ENCODE assay signal across 8 cellular contexts in genomic region chr19:19540707-19541515, GRCh38. TPM values are rescaled to one million over a fixed set of nuclear protein-coding genes. Genes with fewer than 3 reads are reported as not detected.
DNase-seq lines count a peak whose midpoint lies in the region; ATAC-seq, FAIRE-seq and TF ChIP-seq lines count a peak whose summit lies in the region.

No MANE protein-coding gene starts in this region.

- CTCF ChIA-PET in A549 (lab: Yijun Ruan, JAX), result interaction anchor here (0.6 kb wide), 1 partner anchor 8 kb away, joined by 5 read pairs; no protein-coding TSS in a partner anchor
- CTCF ChIA-PET in T-cell (lab: Charles Lee), result interaction anchor here in 1 of 2 donors (0.6 to 0.7 kb wide), 2 partner anchors 9 to 13 kb away, joined by 5 to 6 read pairs; no protein-coding TSS in a partner anchor

- H3K9me3 Mint-ChIP-seq in T-cell, result no peaks in the 10 kb centered on the region

- peak; percentile 53 to 79; a peak in 5 of 6 replicates for ATAC-seq in A549
- ATAC-seq in GM21619 (IDR thresholded peaks at IDR 0.05; ENCODE audit: unreplicated experiment), result peak; percentile 62
- ATAC-seq in T-cell (replicated peaks in 1 of 4), result peak; percentile 75 to 82 (median 78)
- ATAC-seq in left lung, result peak; percentile 33
- no peak for ATAC-seq in HG03439 (IDR thresholded peaks at IDR 0.05; ENCODE audit: unreplicated experiment)

- DNase-seq in A549 (ENCODE audit: low read depth in 1 of 2, low spot score in 1 of 2), result peak in 1 of 2 experiments; percentile 45
- DNase-seq in T-cell, result peak; percentile 38 to 78 (median 68)
- no peak for DNase-seq in ascending aorta (ENCODE audit: low spot score in 2 of 2)
- no peak for DNase-seq in left lung
- peak; percentile 53 for DNase-seq in stimulated activated CD8-positive, alpha-beta memory T cell treated with anti-CD3 and anti-CD28 coated beads, Interleukin-4, amount 100 ng/mL, for 24 hours (ENCODE audit: low read depth)
- DNase-seq in adrenal gland, result no peak

- H3K4me2 ChIP-seq in A549, result peak overlapping the region; percentile 14; the same call in 1 of the 3 replicates

- POLR2A ChIA-PET in A549 (lab: Yijun Ruan, JAX) (no interaction called here), T-cell (lab: Charles Lee) (no interaction called here)

- 47% methylated on average over 21 of the region's 45 CpGs for WGBS in A549 (ENCODE audit: missing lambda C conversion rate)
- 1 to 10% (median 6%) methylated on average over 15 to 45 of the region's 45 CpGs for WGBS in adrenal gland, 4 donors

- FAIRE-seq in A549 (lab: Jason Lieb, UNC), result no peak

- peaks cover 24 to 43% (median 31%) of the 10 kb centered on the region in 3 donors for H3K4me1 Mint-ChIP-seq in T-cell

- H3K4me3 Mint-ChIP-seq in T-cell, result peak overlapping the region; percentile 62 to 78 (median 71)

- H3K27ac ChIP-seq in A549 (no peak overlapping the region), ascending aorta (no peak overlapping the region), left lung (no peak overlapping the region), adrenal gland (no peak overlapping the region)

- TF ChIP-seq EP300 in A549 (IDR thresholded peaks at IDR 0.05), result no peak

- TF ChIP-seq POLR2A in A549 (IDR thresholded peaks at IDR 0.05; ENCODE audit: low read length) (no peak), adrenal gland (IDR thresholded peaks at IDR 0.05) (no peak)

- H3K4me3 ChIP-seq in A549, result no peak overlapping the region
- peak overlapping the region; percentile 9 to 18 for H3K4me3 ChIP-seq in ascending aorta
- H3K4me3 ChIP-seq in left lung, result peak overlapping the region in 1 of 2 donors; percentile 34
- H3K4me3 ChIP-seq in adrenal gland, result peak overlapping the region in 1 of 4 donors; percentile 19

- H3K9me3 ChIP-seq in A549 (no peaks in the 10 kb centered on the region), ascending aorta (no peaks in the 10 kb centered on the region), left lung (no peaks in the 10 kb centered on the region), adrenal gland (replicated peaks in 1 of 3) (no peaks in the 10 kb centered on the region)

- peaks cover 0 to 14% of the 10 kb centered on the region in 2 donors for H3K27me3 Mint-ChIP-seq in T-cell

- TF ChIP-seq CTCF in A549 (IDR thresholded peaks at IDR 0.05) (no peak), ascending aorta (IDR thresholded peaks at IDR 0.05) (no peak), left lung (IDR thresholded peaks at IDR 0.05) (no peak), adrenal gland (IDR thresholded peaks at IDR 0.05) (no peak)

- H3K4me1 ChIP-seq in A549 (no peaks in the 10 kb centered on the region), ascending aorta (peaks cover 6 to 12% of the 10 kb centered on the region in 2 donors), left lung (peaks cover 16 to 39% of the 10 kb centered on the region in 2 donors), adrenal gland (replicated peaks in 1 of 2) (peaks cover 4 to 19% of the 10 kb centered on the region in 2 donors)

- H3K27me3 ChIP-seq in ascending aorta (peaks cover 13% of the 10 kb centered on the region), left lung (peaks cover 33 to 94% of the 10 kb centered on the region in 2 donors), adrenal gland (peaks cover 51% of the 10 kb centered on the region)

- H3K36me3 ChIP-seq in ascending aorta (no peaks in the 10 kb centered on the region), left lung (no peaks in the 10 kb centered on the region), adrenal gland (replicated peaks in 1 of 2) (no peaks in the 10 kb centered on the region)

- no peak overlapping the region for H3K27ac Mint-ChIP-seq in T-cell

- H3K36me3 Mint-ChIP-seq in T-cell, result no peaks in the 10 kb centered on the region

- intact Hi-C loops in ascending aorta (cut with DNase I), result no loop called here
- intact Hi-C loops in left lung (cut with DNase I), result no loop called here
- intact Hi-C loops in adrenal gland (cut with DNase I), result no loop called here

- TF ChIP-seq RAD21 in A549 (conservative IDR thresholded peaks at IDR 0.05 in 1 of 2, IDR thresholded peaks at IDR 0.05 in 1 of 2), result no peak

TF ChIP-seq in A549, 52 proteins besides CTCF, POLR2A, EP300 and RAD21 (continues in another document):
- TF ChIP-seq TFCP2L1 (CRISPR knock-in tag; IDR thresholded peaks at IDR 0.05) (no peak), HOXB13 (CRISPR knock-in tag; IDR thresholded peaks at IDR 0.05; ENCODE audit: low read depth) (no peak), FOXS1 (CRISPR knock-in tag; IDR thresholded peaks at IDR 0.05) (no peak), ESRRA (IDR thresholded peaks at IDR 0.05; ENCODE audit: borderline replicate concordance, low read length) (no peak), CEBPB (IDR thresholded peaks at IDR 0.05) (no peak), ZC3H11A (IDR thresholded peaks at IDR 0.05) (no peak), TP53 (CRISPR knock-in tag; IDR thresholded peaks at IDR 0.05) (no peak), USF2 (IDR thresholded peaks at IDR 0.05) (no peak), E2F6 (IDR thresholded peaks at IDR 0.05; ENCODE audit: borderline replicate concordance, low read depth) (no peak), MAZ (IDR thresholded peaks at IDR 0.05; ENCODE audit: borderline replicate concordance, low read depth, low read length) (no peak), JUNB (IDR thresholded peaks at IDR 0.05) (no peak)

RNA-seq across cellular contexts. Expression of gene CILP2, which starts 2.8 kb away (rescaled TPM):
- polyA plus RNA-seq in A549 (2011; rRNA removed) (0.15 and 0.17 TPM in 2 replicates), A549 (2017; fragmentation: RNase III; extraction: RNeasy Plus Mini Kit Qiagen cat#74134 plus additional on column Dnase treatment) (0.15 to 0.17 TPM (median 0.17 TPM) in 3 replicates), adrenal gland (under 1 TPM in 2 of 3 donors, not detected in 1; 0.13 to 0.24 TPM)
- polyA plus RNA-seq in A549 (2012; cell fraction: cytosol; rRNA removed), result 0.15 and 0.22 TPM in 2 replicates
- 1.6 and 1.9 TPM in 2 replicates for polyA plus RNA-seq in A549 (2012; cell fraction: nucleus; rRNA removed)
- 0.05 TPM in 1 of 2 replicates, not detected in the other for polyA minus RNA-seq in A549 (2011; rRNA and poly(A)+ RNA removed)
- total RNA-seq in T-cell (1 to 10 TPM in 1 of 5 donors, under 1 TPM in 4; 0.23 to 1.3 (median 0.41) TPM), ascending aorta (not detected), left lung (10 to 100 TPM in 1 of 2 donors, under 1 TPM in 1; 0.31 to 17.8 TPM), adrenal gland (under 1 TPM in 1 of 8 donors, not detected in 7; 0.43 TPM)

RNA-seq across cellular contexts. Expression of gene YJEFN3, which starts 12.2 kb away (rescaled TPM):
- polyA plus RNA-seq in A549 (2011; rRNA removed), result 2.3 and 3.2 TPM in 2 replicates
- polyA plus RNA-seq in A549 (2012; cell fraction: cytosol; rRNA removed), result 4.6 and 5.2 TPM in 2 replicates
- 75.3 and 89.7 TPM in 2 replicates for polyA plus RNA-seq in A549 (2012; cell fraction: nucleus; rRNA removed)
- 7.2 to 8.4 TPM (median 7.5 TPM) in 3 replicates for polyA plus RNA-seq in A549 (2017; fragmentation: RNase III; extraction: RNeasy Plus Mini Kit Qiagen cat#74134 plus additional on column Dnase treatment)
- 1.3 and 1.5 TPM in 2 replicates for polyA minus RNA-seq in A549 (2011; rRNA and poly(A)+ RNA removed)
- total RNA-seq in T-cell, result 10 to 100 TPM in 3 of 5 donors, 1 to 10 TPM in 2; 5.4 to 14.2 (median 12.5) TPM
- 3.5 TPM for total RNA-seq in ascending aorta
- total RNA-seq in left lung, result 1 to 10 TPM; 2.7 to 3.5 TPM
- total RNA-seq in adrenal gland, result 1 to 10 TPM in 5 of 8 donors, under 1 TPM in 3; 0.36 to 5.7 (median 1.3) TPM
- 10 to 100 TPM in 1 of 3 donors, 1 to 10 TPM in 1, under 1 TPM in 1; 0.77 to 30.2 (median 6.1) TPM for polyA plus RNA-seq in adrenal gland

RNA-seq across cellular contexts. Expression of gene NDUFA13, which starts 24.9 kb away (rescaled TPM):
- polyA plus RNA-seq in A549 (2011; rRNA removed), result 147 and 197 TPM in 2 replicates
- polyA plus RNA-seq in A549 (2012; cell fraction: cytosol; rRNA removed), result 533 and 707 TPM in 2 replicates
- polyA plus RNA-seq in A549 (2012; cell fraction: nucleus; rRNA removed), result 251 and 317 TPM in 2 replicates
- polyA plus RNA-seq in A549 (2017; fragmentation: RNase III; extraction: RNeasy Plus Mini Kit Qiagen cat#74134 plus additional on column Dnase treatment), result 246 to 271 TPM (median 253 TPM) in 3 replicates
- polyA minus RNA-seq in A549 (2011; rRNA and poly(A)+ RNA removed), result 53.8 and 55.4 TPM in 2 replicates
- total RNA-seq in T-cell, result 100 to 1,000 TPM; 188 to 235 (median 233) TPM
- total RNA-seq in ascending aorta, result 12.7 TPM
- total RNA-seq in left lung, result 100 to 1,000 TPM; 246 to 303 TPM
- 100 to 1,000 TPM in 6 of 8 donors, 10 to 100 TPM in 2; 17.0 to 416 (median 281) TPM for total RNA-seq in adrenal gland
- polyA plus RNA-seq in adrenal gland, result 100 to 1,000 TPM; 202 to 558 (median 329) TPM

RNA-seq across cellular contexts. Expression of gene TSSK6, which starts 25.6 kb away (rescaled TPM):
- polyA plus RNA-seq in A549 (2011; rRNA removed), result 1.8 and 2.1 TPM in 2 replicates
- polyA plus RNA-seq in A549 (2012; cell fraction: cytosol; rRNA removed), result 2.2 and 3.2 TPM in 2 replicates
- polyA plus RNA-seq in A549 (2012; cell fraction: nucleus; rRNA removed), result 4.0 and 6.2 TPM in 2 replicates
- 0.89 to 1.4 TPM (median 1.1 TPM) in 3 replicates for polyA plus RNA-seq in A549 (2017; fragmentation: RNase III; extraction: RNeasy Plus Mini Kit Qiagen cat#74134 plus additional on column Dnase treatment)
- 0.45 and 1.5 TPM in 2 replicates for polyA minus RNA-seq in A549 (2011; rRNA and poly(A)+ RNA removed)
- total RNA-seq in T-cell, result 10 to 100 TPM in 3 of 5 donors, 1 to 10 TPM in 2; 3.9 to 13.0 (median 11.0) TPM
- not detected for total RNA-seq in ascending aorta
- 1 to 10 TPM; 1.3 to 1.4 TPM for total RNA-seq in left lung
- total RNA-seq in adrenal gland, result 10 to 100 TPM in 1 of 8 donors, 1 to 10 TPM in 6, under 1 TPM in 1; 0.95 to 50.5 (median 3.6) TPM
- 1 to 10 TPM in 1 of 3 donors, under 1 TPM in 1, not detected in 1; 0.37 to 1.0 TPM for polyA plus RNA-seq in adrenal gland

Comparison
In these comparisons a context has a peak if more than half of its experiments do, and no peak if none do; other contexts are left out.
1. DNase-seq: peak in T-cell (34 of 34) and stimulated activated CD8-positive, alpha-beta memory T cell treated with anti-CD3 and anti-CD28 coated beads, Interleukin-4, amount 100 ng/mL, for 24 hours (single experiment); none in ascending aorta (0 of 2), left lung (0 of 2) and adrenal gland (0 of 7).